In genomic region chr3:114878119-114878839, GRCh38 we compare ENCODE assay signal across 12 cellular contexts.
DNase-seq lines count a peak whose midpoint lies in the region; ATAC-seq and TF ChIP-seq lines count a peak whose summit lies in the region.
"Had no signal": no experiment of that assay in that cellular context is flagged by ENCODE, and none has a peak within 500 bp of the region (broad histone marks: within the 10 kb centered on the region; RNA-seq: fewer than 3 reads in every experiment).

No MANE protein-coding gene starts in this region.

- no peaks in the 10 kb centered on the region for H3K9me2 ChIP-seq in PC-3 (replicated peaks; ENCODE audit: low read length)

- intact Hi-C loops in PC-3 (cut with micrococcal nuclease), result loop anchor here (5.0 kb wide), 1 partner anchor 144 kb away; no protein-coding TSS in a partner anchor

- H3K27me3 ChIP-seq in PC-3 (ENCODE audit: low read length) (no peaks in the 10 kb centered on the region), fibroblast of lung (ENCODE audit: control insufficient read depth, insufficient read depth, low read length) (no peaks in the 10 kb centered on the region)
- H3K27me3 ChIP-seq: upper lobe of right lung had no signal

- H3K4me1 Mint-ChIP-seq in activated naive CD8-positive, alpha-beta T cell treated with anti-CD3 and anti-CD28 coated beads, Interleukin-2, amount 50 U/mL, for 24 hours, result peaks cover 18% of the 10 kb centered on the region
- peaks cover 15% of the 10 kb centered on the region for H3K4me1 Mint-ChIP-seq in activated naive CD8-positive, alpha-beta T cell treated with anti-CD3 and anti-CD28 coated beads for 36 hours

- CTCF ChIA-PET in PC-3 (lab: Charles Lee), result no interaction called here

- ATAC-seq in activated naive CD8-positive, alpha-beta T cell treated with anti-CD3 and anti-CD28 coated beads, Interleukin-2, amount 50 U/mL, for 24 hours, result peak; percentile 61
- peak; percentile 71 for ATAC-seq in PC-3
- ATAC-seq in HG03520 (IDR thresholded peaks at IDR 0.05; ENCODE audit: unreplicated experiment), result no peak
- ATAC-seq in left lobe of liver, result no peak
- ATAC-seq: upper lobe of right lung had no signal

- H3K27me3 Mint-ChIP-seq in activated naive CD8-positive, alpha-beta T cell treated with anti-CD3 and anti-CD28 coated beads, Interleukin-2, amount 50 U/mL, for 24 hours, result no peaks in the 10 kb centered on the region
- no peaks in the 10 kb centered on the region for H3K27me3 Mint-ChIP-seq in activated naive CD8-positive, alpha-beta T cell treated with anti-CD3 and anti-CD28 coated beads for 36 hours

- H3K27ac Mint-ChIP-seq in activated naive CD8-positive, alpha-beta T cell treated with anti-CD3 and anti-CD28 coated beads, Interleukin-2, amount 50 U/mL, for 24 hours, result no peak overlapping the region
- no peak overlapping the region for H3K27ac Mint-ChIP-seq in activated naive CD8-positive, alpha-beta T cell treated with anti-CD3 and anti-CD28 coated beads for 36 hours

- H3K79me2 ChIP-seq in PC-3 (ENCODE audit: low read length) (no peaks in the 10 kb centered on the region), fibroblast of lung (ENCODE audit: control insufficient read depth, insufficient read depth, low read length) (no peaks in the 10 kb centered on the region)

- DNase-seq in activated naive CD8-positive, alpha-beta T cell treated with anti-CD3 and anti-CD28 coated beads, Interleukin-2, amount 50 U/mL, for 24 hours, result no peak
- DNase-seq in activated naive CD8-positive, alpha-beta T cell treated with anti-CD3 and anti-CD28 coated beads for 36 hours, result no peak
- DNase-seq in PC-3 (peak; percentile 46), fibroblast of lung (ENCODE audit: low read depth in 2 of 2) (peak; percentile 22 to 75), superior temporal gyrus (ENCODE audit: extremely low spot score) (peak; percentile 64), mesenteric fat pad (ENCODE audit: low spot score) (no peak), left lobe of liver (ENCODE audit: low spot score) (no peak)
- DNase-seq: foreskin melanocyte, NCI-H2227 treated with DMSO at 0.1 percent for 48 hours, psoas muscle, upper lobe of right lung had no signal

- H3K4me2 ChIP-seq in PC-3 (ENCODE audit: low read length), result no peak overlapping the region
- no peak overlapping the region for H3K4me2 ChIP-seq in fibroblast of lung (ENCODE audit: extremely low read depth, insufficient read depth, low read length)

- no peak overlapping the region for H3K4me3 Mint-ChIP-seq in activated naive CD8-positive, alpha-beta T cell treated with anti-CD3 and anti-CD28 coated beads, Interleukin-2, amount 50 U/mL, for 24 hours
- no peak overlapping the region for H3K4me3 Mint-ChIP-seq in activated naive CD8-positive, alpha-beta T cell treated with anti-CD3 and anti-CD28 coated beads for 36 hours

- H2AFZ ChIP-seq in PC-3 (ENCODE audit: low read length), result no peak overlapping the region
- H2AFZ ChIP-seq in fibroblast of lung (ENCODE audit: low read length), result no peak overlapping the region

- H4K20me1 ChIP-seq in PC-3 (ENCODE audit: low read length) (no peaks in the 10 kb centered on the region), fibroblast of lung (ENCODE audit: control insufficient read depth, extremely low read depth, insufficient read depth, low read length) (no peaks in the 10 kb centered on the region)

- TF ChIP-seq CTCF in PC-3 (conservative IDR thresholded peaks at IDR 0.05; ENCODE audit: low read depth, low read length) (no peak), fibroblast of lung (conservative IDR thresholded peaks at IDR 0.05 in 1 of 2, IDR thresholded peaks at IDR 0.05 in 1 of 2; ENCODE audit: low read depth in 1 of 2, low read length in 2 of 2) (no peak)

- POLR2A ChIA-PET in PC-3 (lab: Charles Lee; ENCODE audit: unreplicated experiment), result no interaction called here

- no peaks in the 10 kb centered on the region for H3K9me3 Mint-ChIP-seq in activated naive CD8-positive, alpha-beta T cell treated with anti-CD3 and anti-CD28 coated beads, Interleukin-2, amount 50 U/mL, for 24 hours
- H3K9me3 Mint-ChIP-seq in activated naive CD8-positive, alpha-beta T cell treated with anti-CD3 and anti-CD28 coated beads for 36 hours, result no peaks in the 10 kb centered on the region

- H3K36me3 Mint-ChIP-seq in activated naive CD8-positive, alpha-beta T cell treated with anti-CD3 and anti-CD28 coated beads, Interleukin-2, amount 50 U/mL, for 24 hours (ENCODE audit: low read depth), result peaks cover 2% of the 10 kb centered on the region
- peaks cover 3% of the 10 kb centered on the region for H3K36me3 Mint-ChIP-seq in activated naive CD8-positive, alpha-beta T cell treated with anti-CD3 and anti-CD28 coated beads for 36 hours

- H3K36me3 ChIP-seq in PC-3 (ENCODE audit: low read depth, low read length) (no peaks in the 10 kb centered on the region), fibroblast of lung (ENCODE audit: control insufficient read depth, insufficient read depth, low read length) (no peaks in the 10 kb centered on the region)
- H3K36me3 ChIP-seq: upper lobe of right lung had no signal

- no peaks in the 10 kb centered on the region for H3K9me3 ChIP-seq in PC-3 (ENCODE audit: low read length)
- H3K9me3 ChIP-seq in fibroblast of lung (ENCODE audit: control insufficient read depth, insufficient read depth, low read depth, low read length), result no peaks in the 10 kb centered on the region
- H3K9me3 ChIP-seq: psoas muscle, upper lobe of right lung had no signal

- H3K27ac ChIP-seq in PC-3 (ENCODE audit: low read length) (peak overlapping the region; percentile 29), fibroblast of lung (ENCODE audit: insufficient read depth, low read length) (no peak overlapping the region)
- H3K27ac ChIP-seq: upper lobe of right lung had no signal

- H3K4me3 ChIP-seq in PC-3 (ENCODE audit: low read length) (no peak overlapping the region), fibroblast of lung (replicated peaks in 1 of 4; ENCODE audit: control extremely low read depth in 1 of 4, insufficient read depth in 1 of 4, low read depth in 3 of 4, low read length in 4 of 4) (no peak overlapping the region)
- H3K4me3 ChIP-seq: upper lobe of right lung had no signal

- H3F3A ChIP-seq in PC-3 (ENCODE audit: low read length, unreplicated experiment), result no peaks in the 10 kb centered on the region

- no TSS peak for BruUV-seq in PC-3 (replicated peaks; lab: Mats Ljungman, UMichigan)

- H3K4me1 ChIP-seq in PC-3 (ENCODE audit: insufficient read depth, low read length), result peaks cover 17% of the 10 kb centered on the region
- H3K4me1 ChIP-seq in fibroblast of lung (ENCODE audit: control insufficient read depth, extremely low read depth, insufficient read depth, low read length), result peaks cover 3% of the 10 kb centered on the region

- H3K9ac ChIP-seq in PC-3 (ENCODE audit: low read length) (no peak overlapping the region), fibroblast of lung (ENCODE audit: insufficient read depth, low read length) (no peak overlapping the region)

Comparison
In these comparisons a context has a peak if more than half of its experiments do, and no peak if none do; other contexts are left out.
1. ATAC-seq: peak in activated naive CD8-positive, alpha-beta T cell treated with anti-CD3 and anti-CD28 coated beads, Interleukin-2, amount 50 U/mL, for 24 hours (single experiment) and PC-3 (single experiment); none in HG03520 (single experiment) and left lobe of liver (single experiment).
2. DNase-seq: peak in PC-3 (single experiment), fibroblast of lung (2 of 2) and superior temporal gyrus (single experiment); none in activated naive CD8-positive, alpha-beta T cell treated with anti-CD3 and anti-CD28 coated beads, Interleukin-2, amount 50 U/mL, for 24 hours (single experiment), activated naive CD8-positive, alpha-beta T cell treated with anti-CD3 and anti-CD28 coated beads for 36 hours (single experiment), mesenteric fat pad (single experiment) and left lobe of liver (single experiment).